15 cellular contexts compared by ENCODE assay signal in the genomic region with DNA sequence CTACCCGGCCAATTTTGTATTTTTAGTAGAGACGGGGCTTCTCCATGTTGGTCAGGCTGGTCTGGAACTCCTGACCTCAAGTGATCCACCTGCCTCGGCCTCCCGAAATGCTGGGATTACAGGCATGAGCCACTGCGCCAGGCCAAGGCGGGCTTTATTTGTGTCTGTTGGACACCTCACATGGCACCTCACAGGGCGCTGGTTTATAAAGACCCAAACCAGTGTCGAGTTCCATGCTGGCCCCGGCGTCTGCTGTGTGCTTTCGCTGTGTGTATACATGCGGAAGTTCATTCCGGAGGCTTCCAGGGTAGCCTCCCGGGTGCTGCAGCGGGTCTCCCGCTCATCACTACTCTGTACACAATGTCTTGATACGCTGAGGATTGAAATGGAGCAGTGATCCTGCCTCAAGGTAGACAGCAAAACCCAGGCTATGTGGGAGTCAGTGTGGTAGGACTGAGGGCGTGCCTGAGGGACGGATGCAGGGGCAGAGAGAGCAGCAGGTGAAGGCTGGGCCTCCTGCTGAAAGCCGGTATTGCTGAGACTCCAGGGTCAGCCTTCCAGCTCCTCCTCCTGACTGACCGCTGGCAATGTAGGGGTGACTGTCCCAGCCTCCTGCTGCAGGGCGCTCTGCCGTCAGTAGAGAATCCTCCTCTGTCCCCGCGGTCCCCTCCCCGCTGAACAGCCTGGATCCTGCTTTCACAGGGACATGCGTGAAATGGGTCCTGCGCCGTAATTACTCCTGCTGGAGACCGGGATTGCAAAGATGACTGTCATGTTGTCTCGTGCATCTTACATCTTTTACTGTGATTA. TPM values are rescaled to one million over a fixed set of nuclear protein-coding genes. Genes with fewer than 3 reads are reported as not detected.
"Had no signal": no experiment of that assay in that cellular context is flagged by ENCODE, and none has a peak within 500 bp of the region (broad histone marks: within the 10 kb centered on the region; RNA-seq: fewer than 3 reads in every experiment).

No MANE protein-coding gene starts in this region.

- H3K27me3 Mint-ChIP-seq: dendritic cell treated with granulocyte-macrophage colony-stimulating factor and Interleukin-4, amounts not matched to agents 40 ng/mL and 50 ng/mL, for 4 days; naive B cell; stimulated activated naive B cell treated with anti-CD40 and anti-IgM and Interleukin-4, amounts not matched to agents 10 μg/mL and 1 μg/mL and 100 μg/mL, for 72 hours had no signal

- H3K27ac Mint-ChIP-seq: activated B cell treated with CpG ODN at 0.5 μM for 24 hours; activated naive CD4-positive, alpha-beta T cell treated with anti-CD3 and anti-CD28 coated beads, Interleukin-2, amount 50 U/mL, for 72 hours; dendritic cell treated with granulocyte-macrophage colony-stimulating factor and Interleukin-4, amounts not matched to agents 40 ng/mL and 50 ng/mL, for 4 days; T-helper 2 cell treated with Interferon-gamma antibody and Interleukin-4, amounts not matched to agents 5 μg/mL and 100 μg/mL, for 36 hours had no signal

- H3K27me3 ChIP-seq: body of pancreas, foreskin keratinocyte, transverse colon had no signal

- H2AFZ ChIP-seq: parathyroid adenoma had no signal

- H3K4me1 Mint-ChIP-seq: activated B cell treated with CpG ODN at 0.5 μM for 24 hours; stimulated activated naive B cell treated with anti-CD40 and anti-IgM and Interleukin-4, amounts not matched to agents 10 μg/mL and 1 μg/mL and 100 μg/mL, for 72 hours had no signal

- H3K9me3 Mint-ChIP-seq: activated B cell treated with CpG ODN at 0.5 μM for 24 hours; T-helper 2 cell treated with Interferon-gamma antibody and Interleukin-4, amounts not matched to agents 5 μg/mL and 100 μg/mL, for 36 hours had no signal

- DNase-seq: activated B cell treated with CpG ODN at 0.5 μM for 24 hours; activated CD4-positive, alpha-beta T cell treated with anti-CD3 and anti-CD28 coated beads for 48 hours; amygdala; effector memory CD4-positive, alpha-beta T cell; foreskin keratinocyte; naive B cell; stimulated activated CD4-positive, alpha-beta T cell treated with anti-CD3 and anti-CD28 coated beads, Interleukin-2, amount 100 ng/mL, for 48 hours; stimulated activated naive B cell treated with anti-CD40 and anti-IgM and Interleukin-4, amounts not matched to agents 10 μg/mL and 1 μg/mL and 100 μg/mL, for 72 hours; transverse colon had no signal

- H3K4me3 ChIP-seq: body of pancreas, lung, transverse colon had no signal

- H3K27ac ChIP-seq: body of pancreas, foreskin keratinocyte, parathyroid adenoma, transverse colon had no signal

- H3K9me3 ChIP-seq: body of pancreas, transverse colon had no signal

- H3K4me3 Mint-ChIP-seq: activated B cell treated with CpG ODN at 0.5 μM for 24 hours; dendritic cell treated with granulocyte-macrophage colony-stimulating factor and Interleukin-4, amounts not matched to agents 40 ng/mL and 50 ng/mL, for 4 days; naive B cell; stimulated activated naive B cell treated with anti-CD40 and anti-IgM and Interleukin-4, amounts not matched to agents 10 μg/mL and 1 μg/mL and 100 μg/mL, for 72 hours; T-helper 2 cell treated with Interferon-gamma antibody and Interleukin-4, amounts not matched to agents 5 μg/mL and 100 μg/mL, for 36 hours had no signal

- H3K36me3 Mint-ChIP-seq: activated naive CD4-positive, alpha-beta T cell treated with anti-CD3 and anti-CD28 coated beads, Interleukin-2, amount 50 U/mL, for 72 hours; naive B cell; stimulated activated naive B cell treated with anti-CD40 and anti-IgM and Interleukin-4, amounts not matched to agents 10 μg/mL and 1 μg/mL and 100 μg/mL, for 72 hours had no signal

- H3K9ac ChIP-seq: parathyroid adenoma had no signal

- ATAC-seq: activated naive CD4-positive, alpha-beta T cell treated with anti-CD3 and anti-CD28 coated beads, Interleukin-2, amount 50 U/mL, for 72 hours; body of pancreas; foreskin keratinocyte; stimulated activated naive B cell treated with anti-CD40 and anti-IgM and Interleukin-4, amounts not matched to agents 10 μg/mL and 1 μg/mL and 100 μg/mL, for 72 hours had no signal

- H3K4me1 ChIP-seq: body of pancreas, foreskin keratinocyte, parathyroid adenoma had no signal

- H3K36me3 ChIP-seq: transverse colon had no signal

RNA-seq across cellular contexts. Expression of a gene that starts 22.7 kb away (rescaled TPM):
- total RNA-seq: foreskin keratinocyte had no signal
